In genomic region chr1:159469921-159470595, GRCh38 we compare ENCODE assay signal across 1 cellular context.
TF ChIP-seq lines count a peak whose summit lies in the region.

No MANE protein-coding gene starts in this region.

TF ChIP-seq in GM23338, 12 proteins besides CTCF, POLR2A, EP300 and RAD21 (continued from another document):
- TF ChIP-seq REST (IDR thresholded peaks at IDR 0.05; ENCODE audit: unreplicated experiment): no peak
- TF ChIP-seq ETS1 (IDR thresholded peaks at IDR 0.05): no peak
- TF ChIP-seq CREB1 (CRISPR knock-in tag; IDR thresholded peaks at IDR 0.05; ENCODE audit: low read depth): no peak
- no peak for TF ChIP-seq POLR2AphosphoS5 (IDR thresholded peaks at IDR 0.05; ENCODE audit: low read depth)
- no peak for TF ChIP-seq EZH2phosphoT487 (IDR thresholded peaks at IDR 0.05; ENCODE audit: unreplicated experiment)
- TF ChIP-seq ZNF331 (CRISPR knock-in tag; IDR thresholded peaks at IDR 0.05; ENCODE audit: low read depth): no peak
- TF ChIP-seq ZNF114 (CRISPR knock-in tag; IDR thresholded peaks at IDR 0.05): no peak
- no peak for TF ChIP-seq ZNF462 (CRISPR knock-in tag; IDR thresholded peaks at IDR 0.05)
- TF ChIP-seq STAT1 (IDR thresholded peaks at IDR 0.05; ENCODE audit: unreplicated experiment): no peak
TF ChIP-seq in GM23338: peak in this region for 0.
